ENCODE assay signal across 1 cellular context in the genomic region with DNA sequence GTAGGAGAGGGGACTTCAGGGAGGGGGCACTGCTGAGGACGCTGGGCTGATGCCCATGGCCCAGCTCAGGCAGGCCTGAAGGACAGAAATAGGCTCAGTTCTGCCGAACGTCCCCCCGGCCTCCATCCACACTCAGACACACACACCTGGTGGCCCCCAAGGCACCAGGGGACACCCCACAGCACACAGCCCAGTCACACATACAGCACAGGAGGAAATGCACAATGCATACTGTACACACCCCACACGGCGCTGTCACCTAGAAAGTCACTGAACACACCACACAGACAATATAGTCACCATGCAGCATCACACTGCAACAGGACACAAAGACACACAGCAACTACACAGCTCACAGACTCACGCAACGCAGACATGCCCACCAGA.
TF ChIP-seq lines count a peak whose summit lies in the region.

No MANE protein-coding gene starts in this region.

TF ChIP-seq in HCT116, 20 proteins besides CTCF, POLR2A, EP300 and RAD21 (continued from another document):
- TF ChIP-seq CEBPB (IDR thresholded peaks at IDR 0.05; ENCODE audit: low read depth) (no peak), ZFX (IDR thresholded peaks at IDR 0.05) (no peak), FOSL1 (IDR thresholded peaks at IDR 0.05; ENCODE audit: low read depth) (no peak), EZH2 (IDR thresholded peaks at IDR 0.05) (no peak)
